Comparison of ENCODE assay signal across 20 cellular contexts in genomic region chr9:135524130-135524861, GRCh38. TPM values are rescaled to one million over a fixed set of nuclear protein-coding genes. Genes with fewer than 3 reads are reported as not detected.
DNase-seq lines count a peak whose midpoint lies in the region; ATAC-seq, FAIRE-seq and TF ChIP-seq lines count a peak whose summit lies in the region.
"Had no signal": no experiment of that assay in that cellular context is flagged by ENCODE, and none has a peak within 500 bp of the region (broad histone marks: within the 10 kb centered on the region; RNA-seq: fewer than 3 reads in every experiment).

No MANE protein-coding gene starts in this region.

- intact Hi-C loops in HepG2 (cut with micrococcal nuclease; ENCODE audit: unreplicated experiment): no loop called here

- no peaks in the 10 kb centered on the region for H3K4me1 Mint-ChIP-seq in activated naive CD4-positive, alpha-beta T cell treated with anti-CD3 and anti-CD28 coated beads, Interleukin-2, amount 10 ng/mL, durations not matched to agents 7 days and 5 days
- H3K4me1 Mint-ChIP-seq: CD8-positive, alpha-beta memory T cell had no signal

- TF ChIP-seq EP300 in HepG2 (IDR thresholded peaks at IDR 0.05; ENCODE audit: low read depth in 2 of 2, low read length in 2 of 2) (no peak), HepG2 (CRISPR knock-in tag; IDR thresholded peaks at IDR 0.05; ENCODE audit: borderline replicate concordance) (no peak)

- peaks cover 34% of the 10 kb centered on the region for H3K27me3 ChIP-seq in adipocyte (replicated peaks; ENCODE audit: control insufficient read depth, insufficient read depth, low read length)
- H3K27me3 ChIP-seq in HepG2 (ENCODE audit: control insufficient read depth in 1 of 2, insufficient read depth in 2 of 2, low read length in 2 of 2): peaks cover 8 to 50% of the 10 kb centered on the region in 2 experiments

- no peak overlapping the region for H3K4me2 ChIP-seq in HepG2 (ENCODE audit: low read depth, low read length)

- H3K9ac ChIP-seq in adipocyte (ENCODE audit: low read length) (no peak overlapping the region), HepG2 (ENCODE audit: insufficient read depth, low read depth, low read length) (no peak overlapping the region)
- H3K9ac ChIP-seq: parathyroid adenoma had no signal

- H3K4me3 Mint-ChIP-seq in activated naive CD4-positive, alpha-beta T cell treated with anti-CD3 and anti-CD28 coated beads, Interleukin-2, amount 10 ng/mL, durations not matched to agents 7 days and 5 days: no peak overlapping the region
- H3K4me3 Mint-ChIP-seq: activated naive CD8-positive, alpha-beta T cell treated with anti-CD3 and anti-CD28 coated beads, Interleukin-2, amount 10 ng/mL, durations not matched to agents 7 days and 5 days; CD8-positive, alpha-beta memory T cell; T-helper 1 cell treated with Interleukin-12 subunit alpha and Interleukin-12 subunit beta and Interleukin-4 antibody, amounts not matched to agents 30 μg/mL and 1 μg/mL, for 36 hours had no signal

- POLR2A ChIA-PET in HepG2 (lab: Yijun Ruan, JAX): no interaction called here

- CTCF ChIA-PET in activated naive CD4-positive, alpha-beta T cell treated with anti-CD3 and anti-CD28 coated beads, Interleukin-2, amount 10 ng/mL, durations not matched to agents 7 days and 5 days (lab: Charles Lee): interaction anchor here (1.0 kb wide), 1 partner anchor 77 kb away, joined by 3 read pairs; no protein-coding TSS in a partner anchor
- CTCF ChIA-PET in HepG2 (lab: Yijun Ruan, JAX; ENCODE audit: low intra/inter-chr PET ratio, low total read pairs): no interaction called here

- no peak overlapping the region for H3K4me3 ChIP-seq in adipocyte (ENCODE audit: low read length)
- H3K4me3 ChIP-seq in HepG2 (replicated peaks in 1 of 3; ENCODE audit: insufficient read depth in 1 of 3, low read depth in 2 of 3, low read length in 3 of 3): no peak overlapping the region
- H3K4me3 ChIP-seq: gastrocnemius medialis had no signal

- ATAC-seq in HepG2 (peak; percentile 38), HG02970 (IDR thresholded peaks at IDR 0.05; ENCODE audit: low FRiP score, unreplicated experiment) (no peak)
- ATAC-seq: gastrocnemius medialis had no signal

- H3K27me3 Mint-ChIP-seq in activated naive CD4-positive, alpha-beta T cell treated with anti-CD3 and anti-CD28 coated beads, Interleukin-2, amount 10 ng/mL, durations not matched to agents 7 days and 5 days: no peaks in the 10 kb centered on the region

- H3K27ac Mint-ChIP-seq in activated naive CD4-positive, alpha-beta T cell treated with anti-CD3 and anti-CD28 coated beads, Interleukin-2, amount 10 ng/mL, durations not matched to agents 7 days and 5 days: no peak overlapping the region
- H3K27ac Mint-ChIP-seq: activated naive CD8-positive, alpha-beta T cell treated with anti-CD3 and anti-CD28 coated beads, Interleukin-2, amount 10 ng/mL, durations not matched to agents 7 days and 5 days; CD8-positive, alpha-beta memory T cell; T-helper 1 cell treated with Interleukin-12 subunit alpha and Interleukin-12 subunit beta and Interleukin-4 antibody, amounts not matched to agents 30 μg/mL and 1 μg/mL, for 36 hours had no signal

- no peaks in the 10 kb centered on the region for H3K79me2 ChIP-seq in HepG2 (ENCODE audit: insufficient read depth, low read length)
- H3K79me2 ChIP-seq: parathyroid adenoma had no signal

- TF ChIP-seq RAD21 in HepG2 (CRISPR knock-in tag; IDR thresholded peaks at IDR 0.05): no peak

- no peak for TF ChIP-seq CTCF in HepG2 (CRISPR knock-in tag; IDR thresholded peaks at IDR 0.05)

- H3K27ac ChIP-seq in HepG2 (ENCODE audit: extremely low read length, insufficient read depth, low read length): no peak overlapping the region
- H3K27ac ChIP-seq: gastrocnemius medialis, parathyroid adenoma had no signal

- FAIRE-seq in HepG2 (lab: Jason Lieb, UNC): no peak
- FAIRE-seq: endometrium, G401.6 had no signal

- H3K9me3 ChIP-seq in adipocyte (ENCODE audit: control insufficient read depth, low read length) (no peaks in the 10 kb centered on the region), HepG2 (ENCODE audit: low read length) (no peaks in the 10 kb centered on the region)
- H3K9me3 ChIP-seq: gastrocnemius medialis had no signal

- BruUV-seq in HepG2 (replicated peaks; lab: Mats Ljungman, UMichigan): no TSS peak

- 9% methylated on average over 8 of the region's 27 CpGs for WGBS in HepG2 (ENCODE audit: low lambda C conversion rate)

- H3K9me3 Mint-ChIP-seq in activated naive CD4-positive, alpha-beta T cell treated with anti-CD3 and anti-CD28 coated beads, Interleukin-2, amount 10 ng/mL, durations not matched to agents 7 days and 5 days: no peaks in the 10 kb centered on the region
- H3K9me3 Mint-ChIP-seq: activated naive CD8-positive, alpha-beta T cell treated with anti-CD3 and anti-CD28 coated beads, Interleukin-2, amount 10 ng/mL, durations not matched to agents 7 days and 5 days; CD8-positive, alpha-beta memory T cell; T-helper 1 cell treated with Interleukin-12 subunit alpha and Interleukin-12 subunit beta and Interleukin-4 antibody, amounts not matched to agents 30 μg/mL and 1 μg/mL, for 36 hours had no signal

- in situ Hi-C loops in HepG2 (cut with HindIII; ENCODE audit: extremely low pct_ligation_motif_present, low pct_unique_long_range_greater_than_20kb): no loop called here

- H3K4me1 ChIP-seq in adipocyte (ENCODE audit: control insufficient read depth, insufficient read depth, low read length) (peaks cover 4% of the 10 kb centered on the region), HepG2 (ENCODE audit: insufficient read depth, low read length) (peaks cover 9% of the 10 kb centered on the region)
- H3K4me1 ChIP-seq: gastrocnemius medialis, parathyroid adenoma had no signal

- H4K20me1 ChIP-seq in HepG2 (ENCODE audit: insufficient read depth, low read length): no peaks in the 10 kb centered on the region

- TF ChIP-seq POLR2A in HepG2 (IDR thresholded peaks at IDR 0.05; ENCODE audit: insufficient read depth in 1 of 2, low read depth in 2 of 2, low read length in 2 of 2): no peak

- peak; percentile 19 for DNase-seq in activated naive CD4-positive, alpha-beta T cell treated with anti-CD3 and anti-CD28 coated beads, Interleukin-2, amount 10 ng/mL, durations not matched to agents 7 days and 5 days
- no peak for DNase-seq in activated naive CD4-positive, alpha-beta T cell (lab: John Stamatoyannopoulos, UW)
- peak; percentile 31 for DNase-seq in adipocyte (ENCODE audit: low read depth)
- no peak for DNase-seq in HepG2 (ENCODE audit: low spot score)
- DNase-seq in ureter (ENCODE audit: low spot score): peak; percentile 34
- no peak for DNase-seq in pons (ENCODE audit: low spot score)
- DNase-seq in MV-4-11 (lab: John Stamatoyannopoulos, UW): no peak
- DNase-seq: activated CD4-positive, CD25-positive, alpha-beta regulatory T cell; activated naive CD8-positive, alpha-beta T cell treated with anti-CD3 and anti-CD28 coated beads, Interleukin-2, amount 10 ng/mL, durations not matched to agents 7 days and 5 days; caudate nucleus; CD8-positive, alpha-beta memory T cell; gastrocnemius medialis; NCI-H187; NCI-H524; RPMI8226 had no signal

- H2AFZ ChIP-seq in HepG2 (ENCODE audit: low read length): no peak overlapping the region
- H2AFZ ChIP-seq: parathyroid adenoma had no signal

- H3K36me3 ChIP-seq in adipocyte (ENCODE audit: control insufficient read depth, insufficient read depth, low read length, severe bottlenecking) (no peaks in the 10 kb centered on the region), HepG2 (replicated peaks in 1 of 2; ENCODE audit: control insufficient read depth in 1 of 2, insufficient read depth in 2 of 2, low read length in 2 of 2) (no peaks in the 10 kb centered on the region)
- H3K36me3 ChIP-seq: gastrocnemius medialis had no signal

- no peaks in the 10 kb centered on the region for H3K36me3 Mint-ChIP-seq in activated naive CD4-positive, alpha-beta T cell treated with anti-CD3 and anti-CD28 coated beads, Interleukin-2, amount 10 ng/mL, durations not matched to agents 7 days and 5 days
- H3K36me3 Mint-ChIP-seq: activated naive CD8-positive, alpha-beta T cell treated with anti-CD3 and anti-CD28 coated beads, Interleukin-2, amount 10 ng/mL, durations not matched to agents 7 days and 5 days; CD8-positive, alpha-beta memory T cell had no signal

RNA-seq across cellular contexts. Expression of gene LCN1, which starts 3.1 kb away (rescaled TPM):
- total RNA-seq in HepG2 (2016; rRNA removed; fragmentation: Illumina TruSeq; extraction: Trizol): not detected in 2 replicates
- not detected in 2 replicates for total RNA-seq in HepG2 (2016; cell fraction: cytosol; rRNA removed; fragmentation: Illumina TruSeq; extraction: Trizol; ENCODE audit: low read depth)
- total RNA-seq in HepG2 (2016; cell fraction: insoluble cytoplasmic fraction; rRNA removed; fragmentation: Illumina TruSeq; extraction: Trizol): not detected in 2 replicates
- total RNA-seq in HepG2 (2016; cell fraction: membrane; rRNA removed; fragmentation: Illumina TruSeq; extraction: Trizol): not detected in 2 replicates
- total RNA-seq in HepG2 (2016; cell fraction: nucleus; rRNA removed; fragmentation: Illumina TruSeq; extraction: Trizol): not detected in 2 replicates
- polyA plus RNA-seq in HepG2 (2011; rRNA removed): not detected in 2 replicates
- polyA plus RNA-seq in HepG2 (2011; cell fraction: cytosol; rRNA removed): 0.09 TPM in 1 of 2 replicates, not detected in the other
- polyA plus RNA-seq in HepG2 (2011; cell fraction: nucleus; rRNA removed): not detected in 2 replicates
- polyA plus RNA-seq in HepG2 (2012): not detected in 2 replicates
- not detected in 2 replicates for polyA plus RNA-seq in HepG2 (2016; cell fraction: cytosol; fragmentation: Illumina TruSeq; extraction: Trizol; ENCODE audit: low read depth)
- polyA plus RNA-seq in HepG2 (2016; cell fraction: insoluble cytoplasmic fraction; fragmentation: Illumina TruSeq; extraction: Trizol; ENCODE audit: low read depth): not detected in 2 replicates
- polyA plus RNA-seq in HepG2 (2016; cell fraction: membrane; fragmentation: Illumina TruSeq; extraction: Trizol; ENCODE audit: low read depth): not detected in 2 replicates
- not detected in 2 replicates for polyA plus RNA-seq in HepG2 (2016; cell fraction: nucleus; fragmentation: Illumina TruSeq; extraction: Trizol; ENCODE audit: insufficient read depth, low read depth)
- polyA minus RNA-seq in HepG2 (2011; rRNA and poly(A)+ RNA removed; ENCODE audit: low replicate concordance): not detected in 2 replicates
- not detected in 2 replicates for polyA minus RNA-seq in HepG2 (2011; cell fraction: cytosol; rRNA and poly(A)+ RNA removed)
- not detected in 2 replicates for polyA minus RNA-seq in HepG2 (2011; cell fraction: nucleus; rRNA and poly(A)+ RNA removed)
- not detected for total RNA-seq in ureter
- total RNA-seq: activated naive CD8-positive, alpha-beta T cell treated with anti-CD3 and anti-CD28 coated beads, Interleukin-2, amount 10 ng/mL, durations not matched to agents 7 days and 5 days; CD8-positive, alpha-beta memory T cell; gastrocnemius medialis had no signal
- polyA plus RNA-seq: CD8-positive, alpha-beta memory T cell had no signal

RNA-seq across cellular contexts. Expression of gene OBP2A, which starts 21.6 kb away (rescaled TPM):
- total RNA-seq in HepG2 (2016; rRNA removed; fragmentation: Illumina TruSeq; extraction: Trizol): not detected in 2 replicates
- not detected in 2 replicates for total RNA-seq in HepG2 (2016; cell fraction: cytosol; rRNA removed; fragmentation: Illumina TruSeq; extraction: Trizol; ENCODE audit: low read depth)
- total RNA-seq in HepG2 (2016; cell fraction: insoluble cytoplasmic fraction; rRNA removed; fragmentation: Illumina TruSeq; extraction: Trizol): not detected in 2 replicates
- not detected in 2 replicates for total RNA-seq in HepG2 (2016; cell fraction: membrane; rRNA removed; fragmentation: Illumina TruSeq; extraction: Trizol)
- not detected in 2 replicates for total RNA-seq in HepG2 (2016; cell fraction: nucleus; rRNA removed; fragmentation: Illumina TruSeq; extraction: Trizol)
- 0.20 and 0.32 TPM in 2 replicates for polyA plus RNA-seq in HepG2 (2011; rRNA removed)
- polyA plus RNA-seq in HepG2 (2011; cell fraction: cytosol; rRNA removed): 0.34 and 0.50 TPM in 2 replicates
- 0.36 and 0.48 TPM in 2 replicates for polyA plus RNA-seq in HepG2 (2011; cell fraction: nucleus; rRNA removed)
- not detected in 2 replicates for polyA plus RNA-seq in HepG2 (2012)
- polyA plus RNA-seq in HepG2 (2016; cell fraction: cytosol; fragmentation: Illumina TruSeq; extraction: Trizol; ENCODE audit: low read depth): not detected in 2 replicates
- not detected in 2 replicates for polyA plus RNA-seq in HepG2 (2016; cell fraction: insoluble cytoplasmic fraction; fragmentation: Illumina TruSeq; extraction: Trizol; ENCODE audit: low read depth)
- not detected in 2 replicates for polyA plus RNA-seq in HepG2 (2016; cell fraction: membrane; fragmentation: Illumina TruSeq; extraction: Trizol; ENCODE audit: low read depth)
- polyA plus RNA-seq in HepG2 (2016; cell fraction: nucleus; fragmentation: Illumina TruSeq; extraction: Trizol; ENCODE audit: insufficient read depth, low read depth): not detected in 2 replicates
- not detected in 2 replicates for polyA minus RNA-seq in HepG2 (2011; rRNA and poly(A)+ RNA removed; ENCODE audit: low replicate concordance)
- not detected in 2 replicates for polyA minus RNA-seq in HepG2 (2011; cell fraction: cytosol; rRNA and poly(A)+ RNA removed)
- not detected in 2 replicates for polyA minus RNA-seq in HepG2 (2011; cell fraction: nucleus; rRNA and poly(A)+ RNA removed)
- not detected for total RNA-seq in ureter
- total RNA-seq: activated naive CD8-positive, alpha-beta T cell treated with anti-CD3 and anti-CD28 coated beads, Interleukin-2, amount 10 ng/mL, durations not matched to agents 7 days and 5 days; CD8-positive, alpha-beta memory T cell; gastrocnemius medialis had no signal
- polyA plus RNA-seq: CD8-positive, alpha-beta memory T cell had no signal

RNA-seq across cellular contexts. Expression of gene MRPS2, which starts 23.8 kb away (rescaled TPM):
- total RNA-seq in HepG2 (2016; rRNA removed; fragmentation: Illumina TruSeq; extraction: Trizol): 44.4 and 48.6 TPM in 2 replicates
- 19.9 and 20.2 TPM in 2 replicates for total RNA-seq in HepG2 (2016; cell fraction: cytosol; rRNA removed; fragmentation: Illumina TruSeq; extraction: Trizol; ENCODE audit: low read depth)
- total RNA-seq in HepG2 (2016; cell fraction: insoluble cytoplasmic fraction; rRNA removed; fragmentation: Illumina TruSeq; extraction: Trizol): 40.6 and 44.3 TPM in 2 replicates
- total RNA-seq in HepG2 (2016; cell fraction: membrane; rRNA removed; fragmentation: Illumina TruSeq; extraction: Trizol): 30.5 and 35.9 TPM in 2 replicates
- total RNA-seq in HepG2 (2016; cell fraction: nucleus; rRNA removed; fragmentation: Illumina TruSeq; extraction: Trizol): 22.9 and 23.3 TPM in 2 replicates
- polyA plus RNA-seq in HepG2 (2011; rRNA removed): 86.7 and 98.3 TPM in 2 replicates
- 166 and 225 TPM in 2 replicates for polyA plus RNA-seq in HepG2 (2011; cell fraction: cytosol; rRNA removed)
- polyA plus RNA-seq in HepG2 (2011; cell fraction: nucleus; rRNA removed): 93.0 and 109 TPM in 2 replicates
- polyA plus RNA-seq in HepG2 (2012): 38.2 and 39.9 TPM in 2 replicates
- 37.0 and 38.5 TPM in 2 replicates for polyA plus RNA-seq in HepG2 (2016; cell fraction: cytosol; fragmentation: Illumina TruSeq; extraction: Trizol; ENCODE audit: low read depth)
- 94.0 and 109 TPM in 2 replicates for polyA plus RNA-seq in HepG2 (2016; cell fraction: insoluble cytoplasmic fraction; fragmentation: Illumina TruSeq; extraction: Trizol; ENCODE audit: low read depth)
- polyA plus RNA-seq in HepG2 (2016; cell fraction: membrane; fragmentation: Illumina TruSeq; extraction: Trizol; ENCODE audit: low read depth): 51.5 and 52.2 TPM in 2 replicates
- polyA plus RNA-seq in HepG2 (2016; cell fraction: nucleus; fragmentation: Illumina TruSeq; extraction: Trizol; ENCODE audit: insufficient read depth, low read depth): 74.0 and 74.3 TPM in 2 replicates
- polyA minus RNA-seq in HepG2 (2011; rRNA and poly(A)+ RNA removed; ENCODE audit: low replicate concordance): 204 and 352 TPM in 2 replicates
- 57.7 TPM in 2 replicates for polyA minus RNA-seq in HepG2 (2011; cell fraction: cytosol; rRNA and poly(A)+ RNA removed)
- 16.6 and 19.0 TPM in 2 replicates for polyA minus RNA-seq in HepG2 (2011; cell fraction: nucleus; rRNA and poly(A)+ RNA removed)
- 34.5 TPM for total RNA-seq in ureter

RNA-seq across cellular contexts. Expression of gene PAEP, which starts 37.3 kb away (rescaled TPM):
- total RNA-seq in HepG2 (2016; rRNA removed; fragmentation: Illumina TruSeq; extraction: Trizol) (0.38 and 0.75 TPM in 2 replicates), ureter (not detected)
- 0.26 and 0.71 TPM in 2 replicates for total RNA-seq in HepG2 (2016; cell fraction: cytosol; rRNA removed; fragmentation: Illumina TruSeq; extraction: Trizol; ENCODE audit: low read depth)
- total RNA-seq in HepG2 (2016; cell fraction: insoluble cytoplasmic fraction; rRNA removed; fragmentation: Illumina TruSeq; extraction: Trizol): 0.19 and 0.28 TPM in 2 replicates
- 0.28 and 0.71 TPM in 2 replicates for total RNA-seq in HepG2 (2016; cell fraction: membrane; rRNA removed; fragmentation: Illumina TruSeq; extraction: Trizol)
- 0.66 TPM in 1 of 2 replicates, not detected in the other for total RNA-seq in HepG2 (2016; cell fraction: nucleus; rRNA removed; fragmentation: Illumina TruSeq; extraction: Trizol)
- polyA plus RNA-seq in HepG2 (2011; rRNA removed): 10.8 and 24.4 TPM in 2 replicates
- 9.3 and 14.4 TPM in 2 replicates for polyA plus RNA-seq in HepG2 (2011; cell fraction: cytosol; rRNA removed)
- 21.2 and 32.7 TPM in 2 replicates for polyA plus RNA-seq in HepG2 (2011; cell fraction: nucleus; rRNA removed)
- polyA plus RNA-seq in HepG2 (2012): 0.90 and 4.1 TPM in 2 replicates
- 1.0 TPM in 2 replicates for polyA plus RNA-seq in HepG2 (2016; cell fraction: cytosol; fragmentation: Illumina TruSeq; extraction: Trizol; ENCODE audit: low read depth)
- polyA plus RNA-seq in HepG2 (2016; cell fraction: insoluble cytoplasmic fraction; fragmentation: Illumina TruSeq; extraction: Trizol; ENCODE audit: low read depth): 0.48 and 0.64 TPM in 2 replicates
- 0.70 and 0.90 TPM in 2 replicates for polyA plus RNA-seq in HepG2 (2016; cell fraction: membrane; fragmentation: Illumina TruSeq; extraction: Trizol; ENCODE audit: low read depth)
- 1.0 and 1.6 TPM in 2 replicates for polyA plus RNA-seq in HepG2 (2016; cell fraction: nucleus; fragmentation: Illumina TruSeq; extraction: Trizol; ENCODE audit: insufficient read depth, low read depth)
- polyA minus RNA-seq in HepG2 (2011; rRNA and poly(A)+ RNA removed; ENCODE audit: low replicate concordance): 4.8 TPM in 1 of 2 replicates, not detected in the other
- 4.5 TPM in 1 of 2 replicates, not detected in the other for polyA minus RNA-seq in HepG2 (2011; cell fraction: cytosol; rRNA and poly(A)+ RNA removed)
- 2.2 and 4.2 TPM in 2 replicates for polyA minus RNA-seq in HepG2 (2011; cell fraction: nucleus; rRNA and poly(A)+ RNA removed)
- total RNA-seq: activated naive CD8-positive, alpha-beta T cell treated with anti-CD3 and anti-CD28 coated beads, Interleukin-2, amount 10 ng/mL, durations not matched to agents 7 days and 5 days; CD8-positive, alpha-beta memory T cell; gastrocnemius medialis had no signal
- polyA plus RNA-seq: CD8-positive, alpha-beta memory T cell had no signal

RNA-seq across cellular contexts. Expression of gene PPP1R26, which starts 44.7 kb away (rescaled TPM):
- total RNA-seq in HepG2 (2016; rRNA removed; fragmentation: Illumina TruSeq; extraction: Trizol): 7.1 and 11.6 TPM in 2 replicates
- 2.2 TPM in 2 replicates for total RNA-seq in HepG2 (2016; cell fraction: cytosol; rRNA removed; fragmentation: Illumina TruSeq; extraction: Trizol; ENCODE audit: low read depth)
- 5.6 and 11.2 TPM in 2 replicates for total RNA-seq in HepG2 (2016; cell fraction: insoluble cytoplasmic fraction; rRNA removed; fragmentation: Illumina TruSeq; extraction: Trizol)
- 3.7 and 4.4 TPM in 2 replicates for total RNA-seq in HepG2 (2016; cell fraction: membrane; rRNA removed; fragmentation: Illumina TruSeq; extraction: Trizol)
- total RNA-seq in HepG2 (2016; cell fraction: nucleus; rRNA removed; fragmentation: Illumina TruSeq; extraction: Trizol): 11.3 and 13.5 TPM in 2 replicates
- 8.6 and 11.9 TPM in 2 replicates for polyA plus RNA-seq in HepG2 (2011; rRNA removed)
- polyA plus RNA-seq in HepG2 (2011; cell fraction: cytosol; rRNA removed): 9.5 and 10.6 TPM in 2 replicates
- 33.5 and 35.4 TPM in 2 replicates for polyA plus RNA-seq in HepG2 (2011; cell fraction: nucleus; rRNA removed)
- polyA plus RNA-seq in HepG2 (2012): 9.5 and 12.9 TPM in 2 replicates
- polyA plus RNA-seq in HepG2 (2016; cell fraction: cytosol; fragmentation: Illumina TruSeq; extraction: Trizol; ENCODE audit: low read depth): 1.8 and 2.4 TPM in 2 replicates
- 5.1 and 7.5 TPM in 2 replicates for polyA plus RNA-seq in HepG2 (2016; cell fraction: insoluble cytoplasmic fraction; fragmentation: Illumina TruSeq; extraction: Trizol; ENCODE audit: low read depth)
- polyA plus RNA-seq in HepG2 (2016; cell fraction: membrane; fragmentation: Illumina TruSeq; extraction: Trizol; ENCODE audit: low read depth): 3.0 and 3.1 TPM in 2 replicates
- polyA plus RNA-seq in HepG2 (2016; cell fraction: nucleus; fragmentation: Illumina TruSeq; extraction: Trizol; ENCODE audit: insufficient read depth, low read depth): 19.4 and 20.2 TPM in 2 replicates
- polyA minus RNA-seq in HepG2 (2011; rRNA and poly(A)+ RNA removed; ENCODE audit: low replicate concordance): 11.9 and 22.1 TPM in 2 replicates
- 9.1 and 9.9 TPM in 2 replicates for polyA minus RNA-seq in HepG2 (2011; cell fraction: cytosol; rRNA and poly(A)+ RNA removed)
- 9.7 and 9.9 TPM in 2 replicates for polyA minus RNA-seq in HepG2 (2011; cell fraction: nucleus; rRNA and poly(A)+ RNA removed)
- 25.6 TPM for total RNA-seq in ureter

Comparison
In these comparisons a context has a peak if more than half of its experiments do, and no peak if none do; other contexts are left out.
1. DNase-seq: peak in activated naive CD4-positive, alpha-beta T cell treated with anti-CD3 and anti-CD28 coated beads, Interleukin-2, amount 10 ng/mL, durations not matched to agents 7 days and 5 days (single experiment), adipocyte (single experiment) and ureter (single experiment); none in activated naive CD4-positive, alpha-beta T cell (0 of 4), HepG2 (single experiment), pons (single experiment) and MV-4-11 (single experiment).